14 cellular contexts compared by ENCODE assay signal in the genomic region with DNA sequence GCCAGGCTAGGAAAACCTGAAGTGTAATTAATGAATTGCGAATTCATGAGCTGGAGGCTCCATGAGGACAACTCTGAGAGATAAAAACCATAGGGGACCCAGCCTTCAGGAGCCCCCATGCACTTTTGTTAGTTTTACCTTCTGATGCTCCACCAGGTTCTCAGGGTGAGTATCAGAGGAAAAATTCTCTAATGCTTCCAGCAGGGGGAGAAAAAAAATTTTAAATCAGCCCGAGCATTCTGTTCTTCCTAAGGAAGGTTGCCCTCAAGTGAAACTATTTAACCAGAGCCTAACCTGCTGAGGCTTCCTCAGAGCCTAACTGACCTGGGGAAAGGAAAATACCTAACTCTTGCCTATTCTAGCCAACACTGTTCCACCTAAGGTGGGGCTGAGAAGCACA.
A peak's percentile ranks its signal among the peaks of the same experiment; 100 is the strongest.
DNase-seq lines count a peak whose midpoint lies in the region; ATAC-seq, FAIRE-seq and TF ChIP-seq lines count a peak whose summit lies in the region.
"Had no signal": no experiment of that assay in that cellular context is flagged by ENCODE, and none has a peak within 500 bp of the region (broad histone marks: within the 10 kb centered on the region; RNA-seq: fewer than 3 reads in every experiment).

No MANE protein-coding gene starts in this region.

- no peak for DNase-seq in left ventricle myocardium inferior
- no peak for DNase-seq in cardiac septum (ENCODE audit: low spot score)
- DNase-seq in SW480 (ENCODE audit: low spot score): peak; percentile 1
- DNase-seq in iPS-NIHi7 (ENCODE audit: extremely low spot score): peak; percentile 34
- DNase-seq in upper lobe of right lung: no peak
- DNase-seq in NCI-H1694 (lab: John Stamatoyannopoulos, UW): no peak
- no peak for DNase-seq in H54 (ENCODE audit: insufficient read length, low spot score)
- DNase-seq: effector memory CD8-positive, alpha-beta T cell; hippocampal formation; NCI-H2081; upper lobe of left lung had no signal

- peak; percentile 37 for TF ChIP-seq CTCF in left ventricle myocardium inferior (IDR thresholded peaks at IDR 0.05; ENCODE audit: borderline replicate concordance)
- no peak for TF ChIP-seq CTCF in upper lobe of right lung (IDR thresholded peaks at IDR 0.05)

- H3K4me1 ChIP-seq in left ventricle myocardium inferior (peaks cover 11% of the 10 kb centered on the region), upper lobe of right lung (peaks cover 3% of the 10 kb centered on the region)
- H3K4me1 ChIP-seq: upper lobe of left lung had no signal

- no peak for FAIRE-seq in H54 (lab: Jason Lieb, UNC)
- FAIRE-seq: RCC 7860, TTC549 had no signal

- H3K4me3 ChIP-seq in left ventricle myocardium inferior (no peak overlapping the region), upper lobe of right lung (no peak overlapping the region)
- H3K4me3 ChIP-seq: upper lobe of left lung had no signal

- no peak for TF ChIP-seq POLR2A in H54 (IDR thresholded peaks at IDR 0.05; ENCODE audit: low read depth, low read length)

- intact Hi-C loops in left ventricle myocardium inferior (cut with micrococcal nuclease): no loop called here
- intact Hi-C loops in cardiac septum (cut with DNase I): no loop called here
- intact Hi-C loops in upper lobe of right lung (cut with DNase I): no loop called here

- ATAC-seq in GM21576 (IDR thresholded peaks at IDR 0.05; ENCODE audit: unreplicated experiment) (no peak), upper lobe of right lung (no peak)
- ATAC-seq: effector memory CD8-positive, alpha-beta T cell had no signal

- H3K27ac ChIP-seq in left ventricle myocardium inferior (replicated peaks) (no peak overlapping the region), upper lobe of right lung (no peak overlapping the region)
- H3K27ac ChIP-seq: upper lobe of left lung had no signal

- H3K9me3 ChIP-seq in left ventricle myocardium inferior (replicated peaks) (no peaks in the 10 kb centered on the region), upper lobe of right lung (no peaks in the 10 kb centered on the region)
- H3K9me3 ChIP-seq: upper lobe of left lung had no signal

- H3K27me3 ChIP-seq in left ventricle myocardium inferior (ENCODE audit: low read depth) (no peaks in the 10 kb centered on the region), upper lobe of right lung (no peaks in the 10 kb centered on the region)
- H3K27me3 ChIP-seq: upper lobe of left lung had no signal

- no peaks in the 10 kb centered on the region for H3K36me3 ChIP-seq in left ventricle myocardium inferior
- no peaks in the 10 kb centered on the region for H3K36me3 ChIP-seq in upper lobe of right lung
- H3K36me3 ChIP-seq: upper lobe of left lung had no signal

Comparison
In these comparisons a context has a peak if more than half of its experiments do, and no peak if none do; other contexts are left out.
1. DNase-seq: peak in SW480 (single experiment) and iPS-NIHi7 (single experiment); none in left ventricle myocardium inferior (single experiment), cardiac septum (single experiment), upper lobe of right lung (single experiment), NCI-H1694 (single experiment) and H54 (single experiment).